Comparison of ENCODE assay signal across 21 cellular contexts in genomic region chr9:1510712-1511111, GRCh38.
"Had no signal": no experiment of that assay in that cellular context is flagged by ENCODE, and none has a peak within 500 bp of the region (broad histone marks: within the 10 kb centered on the region; RNA-seq: fewer than 3 reads in every experiment).

No MANE protein-coding gene starts in this region.

- H3K4me1 ChIP-seq: esophagus muscularis mucosa, foreskin keratinocyte, gastroesophageal sphincter, heart right ventricle, left lung, lower lobe of right lung had no signal

- H3K27me3 ChIP-seq: esophagus muscularis mucosa, foreskin keratinocyte, gastroesophageal sphincter, heart right ventricle, left lung had no signal

- H3K27ac ChIP-seq: coronary artery, dorsolateral prefrontal cortex, epithelial cell of prostate, esophagus muscularis mucosa, foreskin keratinocyte, gastroesophageal sphincter, heart right ventricle, left lung, lower lobe of right lung had no signal

- DNase-seq: dermis blood vessel endothelial cell; dorsolateral prefrontal cortex; effector CD4-positive, alpha-beta T cell; effector memory CD4-positive, alpha-beta T cell; erythroblast; foreskin keratinocyte; glutamatergic neuron; head of caudate nucleus; heart right ventricle; hippocampal formation; left cardiac atrium; left ventricle myocardium superior; lower lobe of right lung; mesendoderm; midbrain had no signal

- H3K9me3 Mint-ChIP-seq: memory B cell had no signal

- H3K4me3 ChIP-seq: coronary artery, dorsolateral prefrontal cortex, esophagus muscularis mucosa, gastroesophageal sphincter, heart right ventricle, left lung, lower lobe of right lung had no signal

- H3K27ac Mint-ChIP-seq: memory B cell had no signal

- H3K4me1 Mint-ChIP-seq: memory B cell had no signal

- H3K36me3 Mint-ChIP-seq: memory B cell had no signal

- H3K36me3 ChIP-seq: esophagus muscularis mucosa, gastroesophageal sphincter, heart right ventricle, left lung, lower lobe of right lung had no signal

- H3K9me3 ChIP-seq: esophagus muscularis mucosa, gastroesophageal sphincter, left lung, lower lobe of right lung had no signal

- H3K4me3 Mint-ChIP-seq: memory B cell had no signal

- ATAC-seq: foreskin keratinocyte, gastroesophageal sphincter, heart right ventricle, left cardiac atrium, left lung, left ventricle myocardium superior, lower lobe of right lung had no signal
